ENCODE assay signal across 26 cellular contexts in genomic region chrX:119223784-119224183, GRCh38.
"Had no signal": no experiment of that assay in that cellular context is flagged by ENCODE, and none has a peak within 500 bp of the region (broad histone marks: within the 10 kb centered on the region; RNA-seq: fewer than 3 reads in every experiment).

No MANE protein-coding gene starts in this region.

- H3K4me1 Mint-ChIP-seq: immature natural killer cell; naive B cell; stimulated activated memory B cell treated with anti-CD40 and anti-IgM and Interleukin-4, amounts not matched to agents 10 μg/mL and 1 μg/mL and 100 μg/mL, for 72 hours had no signal

- H3K27me3 Mint-ChIP-seq: type B pancreatic cell had no signal

- H3K36me3 Mint-ChIP-seq: immature natural killer cell; mesothelial cell of epicardium; naive B cell; natural killer cell treated with Interleukin-12 subunit alpha and Interleukin-12 subunit beta and Interleukin-15 and Interleukin-18, amount 100 ng/mL, for 72 hours; neural progenitor cell; stimulated activated memory B cell treated with anti-CD40 and anti-IgM and Interleukin-4, amounts not matched to agents 10 μg/mL and 1 μg/mL and 100 μg/mL, for 72 hours; type B pancreatic cell had no signal

- H3K9me3 Mint-ChIP-seq: effector memory CD8-positive, alpha-beta T cell; natural killer cell treated with Interleukin-12 subunit alpha and Interleukin-12 subunit beta and Interleukin-15 and Interleukin-18, amount 100 ng/mL, for 72 hours; stimulated activated memory B cell treated with anti-CD40 and anti-IgM and Interleukin-4, amounts not matched to agents 10 μg/mL and 1 μg/mL and 100 μg/mL, for 72 hours had no signal

- H3K36me3 ChIP-seq: esophagus squamous epithelium, neural progenitor cell, prostate gland, right atrium auricular region, sigmoid colon, spleen, tibial artery had no signal

- H3K4me3 ChIP-seq: coronary artery, esophagus squamous epithelium, mucosa of descending colon, neural progenitor cell, prostate gland, right atrium auricular region, sigmoid colon, spleen, testis, tibial artery had no signal

- H3K27ac Mint-ChIP-seq: effector memory CD8-positive, alpha-beta T cell; mesothelial cell of epicardium; naive B cell; natural killer cell treated with Interleukin-12 subunit alpha and Interleukin-12 subunit beta and Interleukin-15 and Interleukin-18, amount 100 ng/mL, for 72 hours; neural progenitor cell; stimulated activated memory B cell treated with anti-CD40 and anti-IgM and Interleukin-4, amounts not matched to agents 10 μg/mL and 1 μg/mL and 100 μg/mL, for 72 hours; type B pancreatic cell had no signal

- H3K9ac ChIP-seq: neural progenitor cell had no signal

- H3K4me3 Mint-ChIP-seq: effector memory CD8-positive, alpha-beta T cell; immature natural killer cell; mesothelial cell of epicardium; natural killer cell treated with Interleukin-12 subunit alpha and Interleukin-12 subunit beta and Interleukin-15 and Interleukin-18, amount 100 ng/mL, for 72 hours; neural progenitor cell; stimulated activated memory B cell treated with anti-CD40 and anti-IgM and Interleukin-4, amounts not matched to agents 10 μg/mL and 1 μg/mL and 100 μg/mL, for 72 hours; type B pancreatic cell had no signal

- H3K27me3 ChIP-seq: esophagus squamous epithelium, neural progenitor cell, right atrium auricular region, sigmoid colon, testis, tibial artery had no signal

- DNase-seq: effector memory CD8-positive, alpha-beta T cell; erythroblast; esophagus squamous epithelium; foreskin melanocyte; hypothalamus; immature natural killer cell; islet precursor cell; kidney glomerular epithelial cell; mesenchymal stem cell; mucosa of descending colon; naive B cell; sigmoid colon; spleen; stimulated activated CD4-positive, alpha-beta T cell treated with anti-CD3 and anti-CD28 coated beads, Interleukin-4, amount 100 ng/mL, for 4 hours; stimulated activated naive CD8-positive, alpha-beta T cell treated with anti-CD3 and anti-CD28 coated beads, Interleukin-15, Interleukin-2, amounts not matched to agents 100 U/mL and 50 U/mL, for 24 hours; substantia nigra; testis; tibial artery had no signal

- H3K4me2 ChIP-seq: neural progenitor cell had no signal

- H3K27ac ChIP-seq: coronary artery, esophagus squamous epithelium, neural progenitor cell, prostate gland, right atrium auricular region, sigmoid colon, spleen, testis, tibial artery had no signal

- H3K4me1 ChIP-seq: esophagus squamous epithelium, neural progenitor cell, prostate gland, right atrium auricular region, sigmoid colon, spleen, testis, tibial artery had no signal

- H2AFZ ChIP-seq: neural progenitor cell had no signal

- H3K9me3 ChIP-seq: esophagus squamous epithelium, mucosa of descending colon, prostate gland, right atrium auricular region, sigmoid colon, spleen, testis, tibial artery had no signal
